19 cellular contexts compared by ENCODE assay signal in genomic region chr3:50161320-50161719, GRCh38. TPM values are rescaled to one million over a fixed set of nuclear protein-coding genes. Genes with fewer than 3 reads are reported as not detected.
DNase-seq lines count a peak whose midpoint lies in the region; ATAC-seq and TF ChIP-seq lines count a peak whose summit lies in the region.
"Had no signal": no experiment of that assay in that cellular context is flagged by ENCODE, and none has a peak within 500 bp of the region (broad histone marks: within the 10 kb centered on the region; RNA-seq: fewer than 3 reads in every experiment).

No MANE protein-coding gene starts in this region.

- no peak for TF ChIP-seq CTCF in WERI-Rb-1 (IDR thresholded peaks at IDR 0.05; ENCODE audit: low read depth, low read length)
- TF ChIP-seq CTCF in ovary (IDR thresholded peaks at IDR 0.05), result no peak

- no peak for TF ChIP-seq POLR2A in ovary (IDR thresholded peaks at IDR 0.05)

- peak; percentile 26 for DNase-seq in COLO668 (lab: John Stamatoyannopoulos, UW; ENCODE audit: unreplicated experiment)
- DNase-seq in WERI-Rb-1, result no peak
- no peak for DNase-seq in ovary
- DNase-seq in anterior cingulate cortex (lab: John Stamatoyannopoulos, UW), result no peak
- no peak for DNase-seq in activated CD4-positive, alpha-beta T cell treated with anti-CD3 and anti-CD28 coated beads, Interleukin-2, amount 50 U/mL, for 1 hour
- DNase-seq: activated CD4-positive, alpha-beta T cell treated with anti-CD3 and anti-CD28 coated beads for 36 hours; activated naive CD8-positive, alpha-beta T cell treated with anti-CD3 and anti-CD28 coated beads, Interleukin-2, amount 50 U/mL, for 24 hours; activated T-cell treated with anti-CD3 and anti-CD28 coated beads for 4 hours; cortex of kidney; NCI-H1105 treated with DMSO at 0.1 percent for 48 hours; OCI-M1; T-helper 1 cell had no signal

- intact Hi-C loops in ovary (cut with DNase I), result no loop called here

- H3K9me3 ChIP-seq in WERI-Rb-1 (ENCODE audit: severe bottlenecking) (no peaks in the 10 kb centered on the region), ovary (no peaks in the 10 kb centered on the region)

- H3K27ac ChIP-seq in WERI-Rb-1 (peak overlapping the region; percentile 2; the same call in 1 of the 2 replicates), layer of hippocampus (ENCODE audit: low read depth, low read length) (peak overlapping the region; percentile 18), skin epidermis (peak overlapping the region in 19 of 21 experiments; percentile 25 to 85 (median 68)), ovary (no peak overlapping the region)

- H3K27me3 ChIP-seq in WERI-Rb-1 (ENCODE audit: insufficient read depth, low read depth, severe bottlenecking) (no peaks in the 10 kb centered on the region), layer of hippocampus (ENCODE audit: control insufficient read depth, insufficient read depth, low read length) (peaks cover 2% of the 10 kb centered on the region), ovary (no peaks in the 10 kb centered on the region)

- no peak for ATAC-seq in HG03354 (IDR thresholded peaks at IDR 0.05; ENCODE audit: poor library complexity, severe bottlenecking, unreplicated experiment)
- ATAC-seq: activated CD4-positive, alpha-beta T cell treated with anti-CD3 and anti-CD28 coated beads for 36 hours; activated naive CD8-positive, alpha-beta T cell treated with anti-CD3 and anti-CD28 coated beads, Interleukin-2, amount 50 U/mL, for 24 hours had no signal

- peaks cover 17% of the 10 kb centered on the region for H3K4me1 ChIP-seq in ovary (ENCODE audit: insufficient read depth)

- H3K4me3 ChIP-seq in WERI-Rb-1 (ENCODE audit: low read depth, low read length) (no peak overlapping the region), skin epidermis (no peak overlapping the region), ovary (no peak overlapping the region)

- no peak for TF ChIP-seq EP300 in ovary (IDR thresholded peaks at IDR 0.05)

- peaks cover 96% of the 10 kb centered on the region for H3K36me3 ChIP-seq in WERI-Rb-1
- H3K36me3 ChIP-seq in ovary, result no peaks in the 10 kb centered on the region

- 68 to 77% (median 72%) methylated on average over 13 of the region's 13 CpGs for WGBS in ovary, 3 donors

RNA-seq across cellular contexts. Expression of gene SEMA3F, which starts 6.2 kb away (rescaled TPM):
- total RNA-seq in ovary, result 10 to 100 TPM in 2 of 7 donors, 1 to 10 TPM in 5; 1.9 to 31.5 (median 7.2) TPM
- 1 to 10 TPM; 3.5 to 8.3 TPM for polyA plus RNA-seq in ovary

RNA-seq across cellular contexts. Expression of gene GNAT1, which starts 30.1 kb away (rescaled TPM):
- total RNA-seq in ovary, result not detected
- not detected for polyA plus RNA-seq in ovary
- total RNA-seq: Daoy; fibroblast of villous mesenchyme; natural killer cell treated with Interleukin-12 subunit alpha and Interleukin-12 subunit beta and Interleukin-15 and Interleukin-18, amount 100 ng/mL, for 72 hours; temporal lobe had no signal

RNA-seq across cellular contexts. Expression of gene SLC38A3, which starts 43.8 kb away (rescaled TPM):
- total RNA-seq in ovary, result 10 to 100 TPM in 2 of 7 donors, 1 to 10 TPM in 5; 3.0 to 10.9 (median 8.3) TPM
- 1 to 10 TPM; 1.6 to 6.6 TPM for polyA plus RNA-seq in ovary
- total RNA-seq: Daoy; fibroblast of villous mesenchyme; natural killer cell treated with Interleukin-12 subunit alpha and Interleukin-12 subunit beta and Interleukin-15 and Interleukin-18, amount 100 ng/mL, for 72 hours had no signal

Comparison
In these comparisons a context has a peak if more than half of its experiments do, and no peak if none do; other contexts are left out.
1. H3K27ac ChIP-seq: peak in WERI-Rb-1 (single experiment), layer of hippocampus (single experiment) and skin epidermis (19 of 21); none in ovary (0 of 2).